8 cellular contexts compared by ENCODE assay signal in genomic region chr19:48634424-48635262, GRCh38. TPM values are rescaled to one million over a fixed set of nuclear protein-coding genes. Genes with fewer than 3 reads are reported as not detected.
A peak's percentile ranks its signal among the peaks of the same experiment; 100 is the strongest.
DNase-seq lines count a peak whose midpoint lies in the region; ATAC-seq and TF ChIP-seq lines count a peak whose summit lies in the region.

No MANE protein-coding gene starts in this region.

- TF ChIP-seq POLR2A in NB4 (IDR thresholded peaks at IDR 0.05; ENCODE audit: extremely low read depth, insufficient read length) = no peak

- peak; percentile 11 for ATAC-seq in CD4-positive, alpha-beta T cell (ENCODE audit: poor library complexity)
- peak; percentile 34 for ATAC-seq in GM21825 (IDR thresholded peaks at IDR 0.05; ENCODE audit: unreplicated experiment)

- H3K4me2 ChIP-seq in neuronal stem cell (ENCODE audit: insufficient read depth, low read length, poor library complexity, severe bottlenecking) = peak overlapping the region; percentile 97

- peak overlapping the region; percentile 58 for H3K4me3 ChIP-seq in NB4 (ENCODE audit: low read depth, low read length)
- peak overlapping the region; percentile 15 to 71 for H3K4me3 ChIP-seq in neuronal stem cell (ENCODE audit: low read length in 2 of 2)

- H3K14ac ChIP-seq in neuronal stem cell (ENCODE audit: low read length) = no peak overlapping the region

- H4K91ac ChIP-seq in neuronal stem cell (ENCODE audit: low read depth, low read length, poor library complexity) = no peak overlapping the region

- H3K23ac ChIP-seq in neuronal stem cell (ENCODE audit: low read depth, low read length, poor library complexity) = no peak overlapping the region

- peak; percentile 82 to 93 (median 90) for DNase-seq in CD4-positive, alpha-beta T cell
- DNase-seq in NB4 (ENCODE audit: low read depth) (peak; percentile 100), SK-N-DZ (ENCODE audit: low spot score) (peak; percentile 93), foreskin melanocyte (peak; percentile 91), neuronal stem cell (ENCODE audit: low spot score) (peak; percentile 87), stromal cell of bone marrow (ENCODE audit: low read depth) (peak; percentile 95)
- DNase-seq in activated naive CD4-positive, alpha-beta T cell treated with anti-CD3 and anti-CD28 coated beads for 36 hours = peak; percentile 97

- H2BK5ac ChIP-seq in neuronal stem cell (ENCODE audit: low read length) = peak overlapping the region; percentile 83

- H2AFZ ChIP-seq in neuronal stem cell (ENCODE audit: low read length) = peak overlapping the region; percentile 83

- H2BK15ac ChIP-seq in neuronal stem cell (ENCODE audit: low read length) = peak overlapping the region; percentile 46

- no peaks in the 10 kb centered on the region for H3K9me3 Mint-ChIP-seq in CD4-positive, alpha-beta T cell
- H3K9me3 Mint-ChIP-seq in activated naive CD4-positive, alpha-beta T cell treated with anti-CD3 and anti-CD28 coated beads for 36 hours = no peaks in the 10 kb centered on the region

- intact Hi-C loops in CD4-positive, alpha-beta T cell (cut with DNase I, micrococcal nuclease) = loop anchor here (1.0 to 10.0 kb wide), 7 partner anchors 10 to 1240 kb away; partner anchors contain the start of genes AKT1S1 (in 1 of the 2), C19orf73 (in 1 of the 2), PPFIA3 (in 1 of the 2) and RPL18 (in 1 of the 2)
- intact Hi-C loops in activated naive CD4-positive, alpha-beta T cell treated with anti-CD3 and anti-CD28 coated beads for 36 hours (cut with micrococcal nuclease) = no loop called here

- peak overlapping the region; percentile 90 for H3K4me3 Mint-ChIP-seq in CD4-positive, alpha-beta T cell
- peak overlapping the region; percentile 80 for H3K4me3 Mint-ChIP-seq in activated naive CD4-positive, alpha-beta T cell treated with anti-CD3 and anti-CD28 coated beads for 36 hours

- no peaks in the 10 kb centered on the region for H3K27me3 ChIP-seq in CD4-positive, alpha-beta T cell (ENCODE audit: control insufficient read depth, insufficient read depth, low read length)
- peaks cover 0 to 4% (median 0%) of the 10 kb centered on the region in 3 experiments for H3K27me3 ChIP-seq in neuronal stem cell (ENCODE audit: control insufficient read depth in 3 of 3, insufficient read depth in 3 of 3, low read depth in 1 of 3, low read length in 3 of 3)

- peak overlapping the region; percentile 23 for H2AK5ac ChIP-seq in neuronal stem cell (ENCODE audit: low read depth, low read length)

- WGBS in neuronal stem cell (ENCODE audit: extremely low coverage in 2 of 2, insufficient read length in 2 of 2, insufficient replicate concordance in 1 of 2), 2 donors = no CpG with 5 or more reads among the region's 37 CpGs

- H3K36me3 ChIP-seq in neuronal stem cell (replicated peaks in 1 of 2; ENCODE audit: control insufficient read depth in 2 of 2, insufficient read depth in 2 of 2, low read length in 2 of 2) = peaks cover 9 to 13% of the 10 kb centered on the region in 2 donors

- peaks cover 59% of the 10 kb centered on the region for H3K36me3 Mint-ChIP-seq in CD4-positive, alpha-beta T cell (ENCODE audit: low read depth)
- peaks cover 4% of the 10 kb centered on the region for H3K36me3 Mint-ChIP-seq in activated naive CD4-positive, alpha-beta T cell treated with anti-CD3 and anti-CD28 coated beads for 36 hours (ENCODE audit: low read depth)

- no peak for TF ChIP-seq CTCF in CD4-positive, alpha-beta T cell (IDR thresholded peaks at IDR 0.05)
- no peak for TF ChIP-seq CTCF in NB4 (IDR thresholded peaks at IDR 0.05; ENCODE audit: low read depth, low read length)

- no peaks in the 10 kb centered on the region for H3K79me1 ChIP-seq in neuronal stem cell (ENCODE audit: low read depth, low read length)

- H2BK120ac ChIP-seq in neuronal stem cell (ENCODE audit: low read depth, low read length) = no peak overlapping the region

- peaks cover 61% of the 10 kb centered on the region for H3K4me1 Mint-ChIP-seq in CD4-positive, alpha-beta T cell (ENCODE audit: low read depth)
- peaks cover 58% of the 10 kb centered on the region for H3K4me1 Mint-ChIP-seq in activated naive CD4-positive, alpha-beta T cell treated with anti-CD3 and anti-CD28 coated beads for 36 hours (ENCODE audit: low read depth)

- peak overlapping the region; percentile 95 for H3K27ac Mint-ChIP-seq in CD4-positive, alpha-beta T cell
- H3K27ac Mint-ChIP-seq in activated naive CD4-positive, alpha-beta T cell treated with anti-CD3 and anti-CD28 coated beads for 36 hours = peak overlapping the region; percentile 93

- H3K27me3 Mint-ChIP-seq in CD4-positive, alpha-beta T cell = no peaks in the 10 kb centered on the region
- H3K27me3 Mint-ChIP-seq in activated naive CD4-positive, alpha-beta T cell treated with anti-CD3 and anti-CD28 coated beads for 36 hours (ENCODE audit: low read depth) = no peaks in the 10 kb centered on the region

- no peak overlapping the region for H2BK12ac ChIP-seq in neuronal stem cell (ENCODE audit: low read length)

- POLR2A ChIA-PET in CD4-positive, alpha-beta T cell (lab: Charles Lee) = interaction anchor here (0.5 to 3.7 kb wide), 15 partner anchors 8 to 926 kb away, joined by 3 to 45 read pairs (median 3); partner anchors contain the start of genes CA11, GYS1, RPL18 and RUVBL2

- H3K27ac ChIP-seq in CD4-positive, alpha-beta T cell (ENCODE audit: low read depth, low read length) = peak overlapping the region; percentile 94
- H3K27ac ChIP-seq in neuronal stem cell (replicated peaks; ENCODE audit: low read length) = peak overlapping the region; percentile 57

- peaks cover 31 to 47% of the 10 kb centered on the region in 2 donors for H3K4me1 ChIP-seq in neuronal stem cell (ENCODE audit: control insufficient read depth in 2 of 2, insufficient read depth in 1 of 2, low read depth in 1 of 2, low read length in 2 of 2)

- H3K18ac ChIP-seq in neuronal stem cell (ENCODE audit: low read length) = peak overlapping the region; percentile 81

- no peak overlapping the region for H3K4ac ChIP-seq in neuronal stem cell (ENCODE audit: low read length)

- H4K8ac ChIP-seq in neuronal stem cell (ENCODE audit: low read depth, low read length) = no peak overlapping the region

- no peak overlapping the region for H3K9ac ChIP-seq in neuronal stem cell (ENCODE audit: low read depth, low read length, poor library complexity)

- H3K9me3 ChIP-seq in CD4-positive, alpha-beta T cell (ENCODE audit: control insufficient read depth, low read length) = no peaks in the 10 kb centered on the region
- peaks cover 0 to 3% of the 10 kb centered on the region in 2 donors for H3K9me3 ChIP-seq in neuronal stem cell (replicated peaks in 1 of 2; ENCODE audit: control insufficient read depth in 2 of 2, insufficient read depth in 1 of 2, low read depth in 1 of 2, low read length in 2 of 2)

- CTCF ChIA-PET in CD4-positive, alpha-beta T cell (lab: Charles Lee) = interaction anchor here (0.7 to 1.2 kb wide), 2 partner anchors 15 to 337 kb away, joined by 3 to 4 read pairs; partner anchors contain the start of genes RPL18 and SPHK2
- CTCF ChIA-PET in activated naive CD4-positive, alpha-beta T cell treated with anti-CD3 and anti-CD28 coated beads for 36 hours (lab: Charles Lee) = interaction anchor here (0.5 to 0.8 kb wide), 5 partner anchors 11 to 1928 kb away, joined by 3 to 4 read pairs (median 3); no protein-coding TSS in a partner anchor

RNA-seq across cellular contexts. Expression of gene DBP, which starts 2.5 kb away (rescaled TPM):
- total RNA-seq in CD4-positive, alpha-beta T cell = 10 to 100 TPM; 48.3 to 55.6 TPM
- 13.1 and 18.3 TPM in 2 replicates for polyA plus RNA-seq in SK-N-DZ (2014; cell fraction: cytosol; rRNA removed)
- polyA plus RNA-seq in SK-N-DZ (2014; cell fraction: nucleus; rRNA removed) = 7.2 and 8.8 TPM in 2 replicates
- 1 to 10 TPM; 7.8 to 9.7 TPM for total RNA-seq in activated naive CD4-positive, alpha-beta T cell treated with anti-CD3 and anti-CD28 coated beads for 36 hours
- polyA plus RNA-seq in neuronal stem cell (2013, experiment 1 of 2) = 17.9 TPM
- 16.7 TPM for polyA plus RNA-seq in neuronal stem cell (2013, experiment 2 of 2)

RNA-seq across cellular contexts. Expression of gene CA11, which starts 11.3 kb away (rescaled TPM):
- total RNA-seq in CD4-positive, alpha-beta T cell = 10 to 100 TPM; 11.0 to 12.4 TPM
- polyA plus RNA-seq in SK-N-DZ (2014; cell fraction: cytosol; rRNA removed) = 8.2 and 8.8 TPM in 2 replicates
- polyA plus RNA-seq in SK-N-DZ (2014; cell fraction: nucleus; rRNA removed) = 2.6 and 3.0 TPM in 2 replicates
- 10 to 100 TPM; 12.0 to 14.9 TPM for total RNA-seq in activated naive CD4-positive, alpha-beta T cell treated with anti-CD3 and anti-CD28 coated beads for 36 hours
- polyA plus RNA-seq in neuronal stem cell (2013, experiment 1 of 2) = 117 TPM
- polyA plus RNA-seq in neuronal stem cell (2013, experiment 2 of 2) = 126 TPM

RNA-seq across cellular contexts. Expression of gene SPHK2, which starts 15.3 kb away (rescaled TPM):
- total RNA-seq in CD4-positive, alpha-beta T cell = 10 to 100 TPM; 14.1 to 15.3 TPM
- polyA plus RNA-seq in SK-N-DZ (2014; cell fraction: cytosol; rRNA removed) = 10.2 and 16.4 TPM in 2 replicates
- polyA plus RNA-seq in SK-N-DZ (2014; cell fraction: nucleus; rRNA removed) = 15.7 and 17.2 TPM in 2 replicates
- total RNA-seq in activated naive CD4-positive, alpha-beta T cell treated with anti-CD3 and anti-CD28 coated beads for 36 hours = 10 to 100 TPM; 20.1 to 20.6 TPM
- polyA plus RNA-seq in neuronal stem cell (2013, experiment 1 of 2) = 25.6 TPM
- 23.7 TPM for polyA plus RNA-seq in neuronal stem cell (2013, experiment 2 of 2)

RNA-seq across cellular contexts. Expression of gene RPL18, which starts 15.7 kb away (rescaled TPM):
- total RNA-seq in CD4-positive, alpha-beta T cell = 1,000 to 10,000 TPM; 2,820 to 2,913 TPM
- polyA plus RNA-seq in SK-N-DZ (2014; cell fraction: cytosol; rRNA removed) = 2,124 and 2,804 TPM in 2 replicates
- polyA plus RNA-seq in SK-N-DZ (2014; cell fraction: nucleus; rRNA removed) = 1,314 and 1,437 TPM in 2 replicates
- 1,000 to 10,000 TPM; 2,373 to 2,473 TPM for total RNA-seq in activated naive CD4-positive, alpha-beta T cell treated with anti-CD3 and anti-CD28 coated beads for 36 hours
- polyA plus RNA-seq in neuronal stem cell (2013, experiment 1 of 2) = 2,801 TPM
- 2,729 TPM for polyA plus RNA-seq in neuronal stem cell (2013, experiment 2 of 2)

RNA-seq across cellular contexts. Expression of gene FAM83E, which starts 19.8 kb away (rescaled TPM):
- total RNA-seq in CD4-positive, alpha-beta T cell = 1 to 10 TPM; 1.6 to 2.6 TPM
- polyA plus RNA-seq in SK-N-DZ (2014; cell fraction: cytosol; rRNA removed) = 0.27 and 1.0 TPM in 2 replicates
- 2.0 and 2.1 TPM in 2 replicates for polyA plus RNA-seq in SK-N-DZ (2014; cell fraction: nucleus; rRNA removed)
- total RNA-seq in activated naive CD4-positive, alpha-beta T cell treated with anti-CD3 and anti-CD28 coated beads for 36 hours = 1 to 10 TPM; 2.0 TPM
- 0.08 TPM for polyA plus RNA-seq in neuronal stem cell (2013, experiment 1 of 2)
- 0.15 TPM for polyA plus RNA-seq in neuronal stem cell (2013, experiment 2 of 2)

Comparison
In these comparisons a context has a peak if more than half of its experiments do, and no peak if none do; other contexts are left out.
1. Peak in every context shown above with its lines: DNase-seq, ATAC-seq, H3K4me3 ChIP-seq and H3K27ac ChIP-seq.
2. RNA of gene DBP, which starts 2.5 kb away (total RNA-seq): 48.3 to 55.6 TPM in CD4-positive, alpha-beta T cell; 7.8 to 9.7 TPM in activated naive CD4-positive, alpha-beta T cell treated with anti-CD3 and anti-CD28 coated beads for 36 hours; every median in the first group is over 4 times any median in the second.